ENCODE assay signal across 9 cellular contexts in genomic region chr10:75208177-75208576, GRCh38. TPM values are rescaled to one million over a fixed set of nuclear protein-coding genes. Genes with fewer than 3 reads are reported as not detected.
DNase-seq lines count a peak whose midpoint lies in the region; ATAC-seq lines count a peak whose summit lies in the region.
"Had no signal": no experiment of that assay in that cellular context is flagged by ENCODE, and none has a peak within 500 bp of the region (broad histone marks: within the 10 kb centered on the region; RNA-seq: fewer than 3 reads in every experiment).

No MANE protein-coding gene starts in this region.

- peak in 1 of 2 donors; percentile 16 for DNase-seq in activated naive CD4-positive, alpha-beta T cell treated with anti-CD3 and anti-CD28 coated beads, Interleukin-2, amount 50 U/mL, for 72 hours (ENCODE audit: low spot score in 2 of 2)
- DNase-seq in activated naive CD4-positive, alpha-beta T cell treated with anti-CD3 and anti-CD28 coated beads, Interleukin-2, amount 50 U/mL, for 16 hours = no peak
- no peak for DNase-seq in activated naive CD8-positive, alpha-beta T cell treated with anti-CD3 and anti-CD28 coated beads, Interleukin-2, amount 10 ng/mL, durations not matched to agents 7 days and 5 days
- peak; percentile 80 for DNase-seq in islet precursor cell
- peak; percentile 66 for DNase-seq in stromal cell of bone marrow (ENCODE audit: low read depth)
- DNase-seq in substantia nigra (lab: John Stamatoyannopoulos, UW) = no peak
- DNase-seq: dorsolateral prefrontal cortex had no signal

- H3K36me3 Mint-ChIP-seq in activated naive CD4-positive, alpha-beta T cell treated with anti-CD3 and anti-CD28 coated beads, Interleukin-2, amount 50 U/mL, for 72 hours = peaks cover 22 to 24% of the 10 kb centered on the region in 2 donors
- H3K36me3 Mint-ChIP-seq in activated naive CD8-positive, alpha-beta T cell treated with anti-CD3 and anti-CD28 coated beads, Interleukin-2, amount 10 ng/mL, durations not matched to agents 7 days and 5 days = peaks cover 14% of the 10 kb centered on the region

- POLR2A ChIA-PET in activated naive CD8-positive, alpha-beta T cell treated with anti-CD3 and anti-CD28 coated beads, Interleukin-2, amount 10 ng/mL, durations not matched to agents 7 days and 5 days (lab: Charles Lee) = no interaction called here

- peaks cover 28% of the 10 kb centered on the region for H3K4me1 Mint-ChIP-seq in activated naive CD8-positive, alpha-beta T cell treated with anti-CD3 and anti-CD28 coated beads, Interleukin-2, amount 10 ng/mL, durations not matched to agents 7 days and 5 days

- H3K9me3 Mint-ChIP-seq in activated naive CD4-positive, alpha-beta T cell treated with anti-CD3 and anti-CD28 coated beads, Interleukin-2, amount 50 U/mL, for 72 hours = no peaks in the 10 kb centered on the region
- H3K9me3 Mint-ChIP-seq in activated naive CD8-positive, alpha-beta T cell treated with anti-CD3 and anti-CD28 coated beads, Interleukin-2, amount 10 ng/mL, durations not matched to agents 7 days and 5 days = no peaks in the 10 kb centered on the region

- peak overlapping the region; percentile 74 to 89 for H3K27ac Mint-ChIP-seq in activated naive CD4-positive, alpha-beta T cell treated with anti-CD3 and anti-CD28 coated beads, Interleukin-2, amount 50 U/mL, for 72 hours
- peak overlapping the region; percentile 75 for H3K27ac Mint-ChIP-seq in activated naive CD8-positive, alpha-beta T cell treated with anti-CD3 and anti-CD28 coated beads, Interleukin-2, amount 10 ng/mL, durations not matched to agents 7 days and 5 days

- H3K4me3 Mint-ChIP-seq in activated naive CD8-positive, alpha-beta T cell treated with anti-CD3 and anti-CD28 coated beads, Interleukin-2, amount 10 ng/mL, durations not matched to agents 7 days and 5 days = no peak overlapping the region

- peak in 1 of 2 donors; percentile 34 for ATAC-seq in activated naive CD4-positive, alpha-beta T cell treated with anti-CD3 and anti-CD28 coated beads, Interleukin-2, amount 50 U/mL, for 72 hours
- ATAC-seq in activated naive CD8-positive, alpha-beta T cell treated with anti-CD3 and anti-CD28 coated beads, Interleukin-2, amount 10 ng/mL, durations not matched to agents 7 days and 5 days (ENCODE audit: low read depth) = no peak
- ATAC-seq in GM21786 (IDR thresholded peaks at IDR 0.05; ENCODE audit: unreplicated experiment) (no peak), GM18870 (IDR thresholded peaks at IDR 0.05; ENCODE audit: unreplicated experiment) (no peak)

- no peak overlapping the region for H3K27ac ChIP-seq in substantia nigra (ENCODE audit: low read depth, low read length, poor library complexity, severe bottlenecking)

- no peaks in the 10 kb centered on the region for H3K27me3 Mint-ChIP-seq in activated naive CD8-positive, alpha-beta T cell treated with anti-CD3 and anti-CD28 coated beads, Interleukin-2, amount 10 ng/mL, durations not matched to agents 7 days and 5 days

RNA-seq across cellular contexts. Expression of gene VDAC2, which starts 2.4 kb away (rescaled TPM):
- 100 to 1,000 TPM; 192 to 271 TPM for total RNA-seq in activated naive CD4-positive, alpha-beta T cell treated with anti-CD3 and anti-CD28 coated beads, Interleukin-2, amount 50 U/mL, for 72 hours
- total RNA-seq in activated naive CD8-positive, alpha-beta T cell treated with anti-CD3 and anti-CD28 coated beads, Interleukin-2, amount 10 ng/mL, durations not matched to agents 7 days and 5 days = 100 to 1,000 TPM; 123 to 125 TPM

RNA-seq across cellular contexts. Expression of gene COMTD1, which starts 27.6 kb away (rescaled TPM):
- 10 to 100 TPM; 34.7 to 40.1 TPM for total RNA-seq in activated naive CD4-positive, alpha-beta T cell treated with anti-CD3 and anti-CD28 coated beads, Interleukin-2, amount 50 U/mL, for 72 hours
- total RNA-seq in activated naive CD8-positive, alpha-beta T cell treated with anti-CD3 and anti-CD28 coated beads, Interleukin-2, amount 10 ng/mL, durations not matched to agents 7 days and 5 days = 10 to 100 TPM; 40.8 to 42.3 TPM

Comparison
In these comparisons a context has a peak if more than half of its experiments do, and no peak if none do; other contexts are left out.
1. DNase-seq: peak in islet precursor cell (single experiment) and stromal cell of bone marrow (single experiment); none in activated naive CD4-positive, alpha-beta T cell treated with anti-CD3 and anti-CD28 coated beads, Interleukin-2, amount 50 U/mL, for 16 hours (single experiment), activated naive CD8-positive, alpha-beta T cell treated with anti-CD3 and anti-CD28 coated beads, Interleukin-2, amount 10 ng/mL, durations not matched to agents 7 days and 5 days (single experiment) and substantia nigra (0 of 49).